33 cellular contexts compared by ENCODE assay signal in the genomic region with DNA sequence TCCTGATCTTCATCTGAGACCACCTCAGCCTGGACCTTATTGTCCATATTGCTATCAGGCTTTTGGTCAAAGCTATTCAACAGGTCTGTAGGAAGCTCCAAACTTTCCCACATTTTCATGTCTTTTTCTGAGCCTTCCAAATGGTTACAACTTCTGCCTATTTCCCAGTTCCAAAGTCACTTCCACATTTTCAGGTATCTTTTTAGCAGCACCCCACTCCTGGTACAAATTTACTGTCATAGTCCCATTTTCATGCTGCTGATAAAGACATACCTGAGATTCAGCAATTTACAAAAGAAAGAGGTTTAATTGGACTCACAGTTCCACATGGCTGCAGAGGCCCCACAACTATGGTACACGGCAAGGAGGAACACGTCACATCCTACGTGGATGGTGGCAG.
"Had no signal": no experiment of that assay in that cellular context is flagged by ENCODE, and none has a peak within 500 bp of the region (broad histone marks: within the 10 kb centered on the region; RNA-seq: fewer than 3 reads in every experiment).

No MANE protein-coding gene starts in this region.

- ATAC-seq: activated CD4-positive, CD25-positive, alpha-beta regulatory T cell treated with anti-CD3 and anti-CD28 coated beads, Interleukin-2, amount 50 U/mL, for 24 hours; activated CD8-positive, alpha-beta T cell treated with anti-CD3 and anti-CD28 coated beads for 36 hours; activated naive CD4-positive, alpha-beta T cell treated with anti-CD3 and anti-CD28 coated beads, Interleukin-2, amount 50 U/mL, for 72 hours; activated T-cell treated with anti-CD3 and anti-CD28 coated beads, Interleukin-2, amount 50 U/mL, for 4 hours; activated T-helper 17 cell treated with anti-CD3 and anti-CD28 coated beads, Interleukin-2, amount 50 U/mL, for 72 hours; gastroesophageal sphincter; heart right ventricle; T-helper 17 cell had no signal

- H3K27ac Mint-ChIP-seq: activated B cell treated with CpG ODN at 0.5 μM for 24 hours; activated CD8-positive, alpha-beta T cell treated with anti-CD3 and anti-CD28 coated beads for 36 hours; activated naive CD4-positive, alpha-beta T cell treated with anti-CD3 and anti-CD28 coated beads for 36 hours; activated naive CD4-positive, alpha-beta T cell treated with anti-CD3 and anti-CD28 coated beads, Interleukin-2, amount 50 U/mL, for 72 hours; activated naive CD8-positive, alpha-beta T cell treated with anti-CD3 and anti-CD28 coated beads, Interleukin-2, amount 10 ng/mL, durations not matched to agents 7 days and 5 days; activated T-helper 17 cell treated with anti-CD3 and anti-CD28 coated beads, Interleukin-2, amount 50 U/mL, for 72 hours; brain; dendritic cell treated with granulocyte-macrophage colony-stimulating factor and Interleukin-4, amounts not matched to agents 40 ng/mL and 50 ng/mL, for 4 days; T-helper 17 cell; T-helper 2 cell treated with Interferon-gamma antibody and Interleukin-4, amounts not matched to agents 5 μg/mL and 100 μg/mL, for 36 hours had no signal

- H3K27me3 Mint-ChIP-seq: activated B cell treated with CpG ODN at 0.5 μM for 24 hours; activated CD8-positive, alpha-beta T cell treated with anti-CD3 and anti-CD28 coated beads for 36 hours; activated naive CD8-positive, alpha-beta T cell treated with anti-CD3 and anti-CD28 coated beads, Interleukin-2, amount 10 ng/mL, durations not matched to agents 7 days and 5 days; activated T-helper 17 cell treated with anti-CD3 and anti-CD28 coated beads, Interleukin-2, amount 50 U/mL, for 72 hours; brain; dendritic cell treated with granulocyte-macrophage colony-stimulating factor and Interleukin-4, amounts not matched to agents 40 ng/mL and 50 ng/mL, for 4 days; T-helper 17 cell had no signal

- H3K4me3 Mint-ChIP-seq: activated B cell treated with CpG ODN at 0.5 μM for 24 hours; activated CD8-positive, alpha-beta T cell treated with anti-CD3 and anti-CD28 coated beads for 36 hours; activated naive CD4-positive, alpha-beta T cell treated with anti-CD3 and anti-CD28 coated beads for 36 hours; activated naive CD8-positive, alpha-beta T cell treated with anti-CD3 and anti-CD28 coated beads, Interleukin-2, amount 10 ng/mL, durations not matched to agents 7 days and 5 days; activated T-cell treated with anti-CD3 and anti-CD28 coated beads, Interleukin-2, amount 50 U/mL, for 4 hours; activated T-helper 17 cell treated with anti-CD3 and anti-CD28 coated beads, Interleukin-2, amount 50 U/mL, for 72 hours; brain; dendritic cell treated with granulocyte-macrophage colony-stimulating factor and Interleukin-4, amounts not matched to agents 40 ng/mL and 50 ng/mL, for 4 days; T-helper 17 cell; T-helper 2 cell treated with Interferon-gamma antibody and Interleukin-4, amounts not matched to agents 5 μg/mL and 100 μg/mL, for 36 hours had no signal

- H3K36me3 Mint-ChIP-seq: activated naive CD8-positive, alpha-beta T cell treated with anti-CD3 and anti-CD28 coated beads, Interleukin-2, amount 10 ng/mL, durations not matched to agents 7 days and 5 days; brain had no signal

- DNase-seq: activated B cell treated with CpG ODN at 0.5 μM for 24 hours; activated CD4-positive, alpha-beta T cell treated with anti-CD3 and anti-CD28 coated beads for 48 hours; activated CD4-positive, alpha-beta T cell treated with anti-CD3 and anti-CD28 coated beads, Interleukin-2, amount 50 U/mL, for 1 hour; activated CD4-positive, alpha-beta T cell treated with anti-CD3 and anti-CD28 coated beads, Interleukin-2, amount 50 U/mL, for 48 hours; activated CD8-positive, alpha-beta memory T cell treated with anti-CD3 and anti-CD28 coated beads for 24 hours; activated CD8-positive, alpha-beta T cell treated with anti-CD3 and anti-CD28 coated beads for 36 hours; activated effector memory CD4-positive, alpha-beta T cell treated with anti-CD3 and anti-CD28 coated beads, Interleukin-2, amount 50 U/mL, for 16 hours; activated naive CD4-positive, alpha-beta T cell treated with anti-CD3 and anti-CD28 coated beads for 36 hours; activated naive CD8-positive, alpha-beta T cell treated with anti-CD3 and anti-CD28 coated beads, Interleukin-2, amount 10 ng/mL, durations not matched to agents 7 days and 5 days; activated T-cell treated with anti-CD3 and anti-CD28 coated beads, Interleukin-2, amount 50 U/mL, for 4 hours; central memory CD4-positive, alpha-beta T cell; cerebellar nuclear complex; colonic mucosa; dorsolateral prefrontal cortex; effector memory CD4-positive, alpha-beta T cell; esophagus squamous epithelium; foreskin melanocyte; heart right ventricle; T-helper 1 cell; T-helper 17 cell; T1000; WERI-Rb-1 had no signal

- H3K36me3 ChIP-seq: ascending aorta, breast epithelium, cardiac muscle cell, colonic mucosa, esophagus squamous epithelium, gastroesophageal sphincter, heart right ventricle, WERI-Rb-1 had no signal

- H3K4me1 Mint-ChIP-seq: activated B cell treated with CpG ODN at 0.5 μM for 24 hours; activated naive CD8-positive, alpha-beta T cell treated with anti-CD3 and anti-CD28 coated beads, Interleukin-2, amount 10 ng/mL, durations not matched to agents 7 days and 5 days; activated T-helper 17 cell treated with anti-CD3 and anti-CD28 coated beads, Interleukin-2, amount 50 U/mL, for 72 hours; T-helper 17 cell had no signal

- H3K27ac ChIP-seq: ascending aorta, breast epithelium, cardiac muscle cell, colonic mucosa, dorsolateral prefrontal cortex, epithelial cell of prostate, esophagus squamous epithelium, gastroesophageal sphincter, heart right ventricle, WERI-Rb-1 had no signal

- H3K4me3 ChIP-seq: ascending aorta, breast epithelium, cardiac muscle cell, colonic mucosa, dorsolateral prefrontal cortex, esophagus squamous epithelium, gastroesophageal sphincter, heart right ventricle had no signal

- H3K27me3 ChIP-seq: ascending aorta, breast epithelium, cardiac muscle cell, colonic mucosa, dorsolateral prefrontal cortex, esophagus squamous epithelium, heart right ventricle had no signal

- H3K4me1 ChIP-seq: ascending aorta, breast epithelium, colonic mucosa, esophagus squamous epithelium, gastroesophageal sphincter, heart right ventricle had no signal
